Comparison of ENCODE assay signal across 19 cellular contexts in the genomic region with DNA sequence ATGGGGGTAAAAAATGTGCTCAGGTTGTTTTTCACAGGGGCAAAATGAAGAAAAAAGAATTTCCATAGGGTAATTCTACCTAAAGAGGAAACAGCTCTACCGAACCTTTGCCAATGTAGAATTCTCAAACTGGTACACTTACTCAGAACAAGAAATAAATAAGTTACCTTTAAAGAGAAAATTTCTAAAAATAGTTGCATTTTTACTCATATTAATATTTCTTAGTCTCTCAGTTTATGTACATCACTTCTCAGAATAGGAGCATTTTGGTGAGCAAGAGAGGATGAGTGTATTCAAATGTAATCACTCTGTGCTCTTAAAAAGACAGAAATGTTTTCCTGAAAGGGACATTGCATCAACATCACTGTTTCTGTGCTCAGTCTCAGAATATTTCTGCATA.
DNase-seq lines count a peak whose midpoint lies in the region; ATAC-seq and TF ChIP-seq lines count a peak whose summit lies in the region.
"Had no signal": no experiment of that assay in that cellular context is flagged by ENCODE, and none has a peak within 500 bp of the region (broad histone marks: within the 10 kb centered on the region; RNA-seq: fewer than 3 reads in every experiment).

No MANE protein-coding gene starts in this region.

- no peak overlapping the region for H3K27ac ChIP-seq in mammary epithelial cell (ENCODE audit: insufficient read depth, low read depth, low read length)
- no peak overlapping the region for H3K27ac ChIP-seq in psoas muscle
- H3K27ac ChIP-seq: colonic mucosa had no signal

- 38% methylated on average over 1 of the region's 1 CpG for WGBS in mammary epithelial cell (ENCODE audit: low coverage, missing lambda C conversion rate)
- 83 to 89% (median 87%) methylated on average over 1 of the region's 1 CpG for WGBS in psoas muscle, 3 donors

- intact Hi-C loops in mammary epithelial cell (cut with micrococcal nuclease) (no loop called here), psoas muscle (cut with DNase I) (no loop called here)

- H3K79me2 ChIP-seq in mammary epithelial cell (ENCODE audit: insufficient read depth, low read length): no peaks in the 10 kb centered on the region

- no peak overlapping the region for H3K9ac ChIP-seq in mammary epithelial cell (ENCODE audit: insufficient read depth, low read length)

- no peak overlapping the region for H3K4me2 ChIP-seq in mammary epithelial cell (ENCODE audit: insufficient read depth, low read depth, low read length)

- H3K27me3 ChIP-seq in mammary epithelial cell (ENCODE audit: insufficient read depth, low read length) (peaks cover 1% of the 10 kb centered on the region), psoas muscle (ENCODE audit: insufficient read depth in 3 of 3, low read length in 2 of 3) (no peaks in the 10 kb centered on the region)
- H3K27me3 ChIP-seq: colonic mucosa had no signal

- H3K4me1 ChIP-seq in mammary epithelial cell (ENCODE audit: insufficient read depth, low read length): no peaks in the 10 kb centered on the region
- no peaks in the 10 kb centered on the region for H3K4me1 ChIP-seq in psoas muscle
- H3K4me1 ChIP-seq: colonic mucosa had no signal

- no peak for TF ChIP-seq CTCF in mammary epithelial cell (conservative IDR thresholded peaks at IDR 0.05 in 1 of 2, IDR thresholded peaks at IDR 0.05 in 1 of 2; ENCODE audit: extremely low read depth in 1 of 2, insufficient read depth in 1 of 2, low read depth in 1 of 2, low read length in 2 of 2)
- no peak for TF ChIP-seq CTCF in psoas muscle (IDR thresholded peaks at IDR 0.05)

- no peak overlapping the region for H3K4me3 ChIP-seq in mammary epithelial cell (replicated peaks in 1 of 3; ENCODE audit: insufficient read depth in 1 of 3, low read depth in 2 of 3, low read length in 3 of 3)
- no peak overlapping the region for H3K4me3 ChIP-seq in psoas muscle
- H3K4me3 ChIP-seq: colonic mucosa had no signal

- BruUV-seq in mammary epithelial cell (replicated peaks; lab: Mats Ljungman, UMichigan): no TSS peak

- no peaks in the 10 kb centered on the region for H4K20me1 ChIP-seq in mammary epithelial cell (ENCODE audit: insufficient read depth, low read length)

- no peak overlapping the region for H2AFZ ChIP-seq in mammary epithelial cell (ENCODE audit: low read depth, low read length)

- H3K9me3 ChIP-seq in mammary epithelial cell (replicated peaks; ENCODE audit: insufficient read depth, low read length) (no peaks in the 10 kb centered on the region), psoas muscle (no peaks in the 10 kb centered on the region)
- H3K9me3 ChIP-seq: colonic mucosa had no signal

- ATAC-seq in GM18517 (IDR thresholded peaks at IDR 0.05; ENCODE audit: unreplicated experiment) (peak; percentile 96), GM21360 (IDR thresholded peaks at IDR 0.05; ENCODE audit: unreplicated experiment) (peak; percentile 56), HG02884 (IDR thresholded peaks at IDR 0.05; ENCODE audit: unreplicated experiment) (peak; percentile 70), HG03442 (IDR thresholded peaks at IDR 0.05; ENCODE audit: unreplicated experiment) (peak; percentile 70), psoas muscle (no peak)
- ATAC-seq: esophagus mucosa; left lobe of liver; naive thymus-derived CD8-positive, alpha-beta T cell; Right ventricle myocardium inferior had no signal

- in situ Hi-C loops in mammary epithelial cell (cut with MboI; ENCODE audit: low sequenced_read_pairs in 2 of 2): no loop called here

- CTCF ChIA-PET in mammary epithelial cell (lab: Charles Lee; ENCODE audit: low non-redundant PET): no interaction called here

- DNase-seq in mammary epithelial cell: no peak
- no peak for DNase-seq in NCI-H1092 (lab: John Stamatoyannopoulos, UW)
- DNase-seq in COLO829 (ENCODE audit: low spot score): no peak
- no peak for DNase-seq in psoas muscle
- DNase-seq: activated CD4-positive, alpha-beta T cell treated with anti-CD3 and anti-CD28 coated beads, Interleukin-2, amount 50 U/mL, for 4 hours; anterior cingulate cortex; colonic mucosa; Kasumi-1; naive thymus-derived CD8-positive, alpha-beta T cell; NCI-H2029; NCI-H774; T1000 had no signal

- H3K36me3 ChIP-seq in mammary epithelial cell (ENCODE audit: insufficient read depth, low read length) (no peaks in the 10 kb centered on the region), psoas muscle (ENCODE audit: insufficient read depth in 1 of 2, low read depth in 1 of 2) (no peaks in the 10 kb centered on the region)
- H3K36me3 ChIP-seq: colonic mucosa had no signal

- dilution Hi-C loops in mammary epithelial cell (cut with HindIII; ENCODE audit: low sequenced_read_pairs): no loop called here

Comparison
In these comparisons a context has a peak if more than half of its experiments do, and no peak if none do; other contexts are left out.
1. ATAC-seq: peak in GM18517 (single experiment), GM21360 (single experiment), HG02884 (single experiment) and HG03442 (single experiment); none in psoas muscle (0 of 4).